Comparison of ENCODE assay signal across 1 cellular context in the genomic region with DNA sequence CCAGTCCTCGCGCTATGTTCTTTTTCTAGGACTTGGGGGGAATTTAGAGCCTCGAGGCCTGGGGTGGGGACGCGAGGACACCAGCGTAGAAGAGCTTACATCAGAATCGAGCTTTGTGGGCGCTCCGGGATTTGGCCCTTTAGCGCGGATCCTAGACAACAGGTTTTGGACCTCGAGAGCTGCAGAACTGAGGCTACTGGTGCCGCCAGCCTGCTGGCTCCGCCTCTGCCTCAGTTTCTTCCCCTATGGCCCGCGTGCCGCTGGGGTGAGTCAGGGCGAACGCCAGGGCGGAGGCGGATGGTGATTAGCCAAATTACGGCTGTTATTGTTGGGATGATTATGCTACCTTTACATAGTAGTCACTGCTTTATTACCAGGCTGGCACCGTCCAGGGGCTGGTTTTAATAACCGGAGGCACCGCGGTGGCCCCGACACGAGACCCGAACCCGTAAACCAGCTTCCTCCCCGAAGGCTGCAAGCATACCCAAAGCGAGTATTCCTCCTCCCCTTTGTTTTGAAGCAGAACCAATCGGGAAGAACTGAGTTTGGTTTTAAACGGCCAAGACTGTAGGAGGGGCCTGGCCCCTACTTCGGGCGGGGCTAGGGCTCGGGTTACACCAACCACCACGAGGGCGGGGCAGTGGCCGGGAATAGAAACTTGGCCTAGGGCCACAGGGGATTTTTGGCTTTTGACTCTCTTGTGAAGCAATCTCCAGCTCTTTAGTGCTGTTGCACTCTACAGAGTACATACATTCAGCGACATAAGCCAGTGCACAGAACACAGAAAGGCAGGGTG.
TF ChIP-seq lines count a peak whose summit lies in the region.

No MANE protein-coding gene starts in this region.

TF ChIP-seq in A549, 52 proteins besides CTCF, POLR2A, EP300 and RAD21 (continued from another document):
- TF ChIP-seq, protein P1, sequence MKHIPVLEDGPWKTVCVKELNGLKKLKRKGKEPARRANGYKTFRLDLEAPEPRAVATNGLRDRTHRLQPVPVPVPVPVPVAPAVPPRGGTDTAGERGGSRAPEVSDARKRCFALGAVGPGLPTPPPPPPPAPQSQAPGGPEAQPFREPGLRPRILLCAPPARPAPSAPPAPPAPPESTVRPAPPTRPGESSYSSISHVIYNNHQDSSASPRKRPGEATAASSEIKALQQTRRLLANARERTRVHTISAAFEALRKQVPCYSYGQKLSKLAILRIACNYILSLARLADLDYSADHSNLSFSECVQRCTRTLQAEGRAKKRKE (CRISPR knock-in tag; IDR thresholded peaks at IDR 0.05; ENCODE audit: low read depth): no peak
- TF ChIP-seq EHMT2 (IDR thresholded peaks at IDR 0.05; ENCODE audit: low read depth) (no peak), FOSB (CRISPR knock-in tag; IDR thresholded peaks at IDR 0.05) (no peak), MYC (IDR thresholded peaks at IDR 0.05; ENCODE audit: borderline replicate concordance, low read length) (no peak; the same call in 1 of the 2 replicates), CHD4 (IDR thresholded peaks at IDR 0.05; ENCODE audit: borderline replicate concordance) (no peak), HOXB13 (CRISPR knock-in tag; IDR thresholded peaks at IDR 0.05; ENCODE audit: low read depth) (peak; percentile 71; the same call in 1 of the 2 replicates), HOXA7 (CRISPR knock-in tag; IDR thresholded peaks at IDR 0.05) (no peak), ZC3H11A (IDR thresholded peaks at IDR 0.05) (no peak), CHD2 (IDR thresholded peaks at IDR 0.05; ENCODE audit: low read length, partially characterized antibody) (no peak), MAZ (IDR thresholded peaks at IDR 0.05; ENCODE audit: borderline replicate concordance, low read depth, low read length) (no peak), FOXS1 (CRISPR knock-in tag; IDR thresholded peaks at IDR 0.05) (no peak), CEBPB (IDR thresholded peaks at IDR 0.05) (peak; percentile 22 to 79; a peak in 3 of 4 replicates), CBX8 (IDR thresholded peaks at IDR 0.05) (no peak), ZFP36 (IDR thresholded peaks at IDR 0.05; ENCODE audit: borderline replicate concordance, partially characterized antibody) (no peak), NPAS2 (CRISPR knock-in tag; IDR thresholded peaks at IDR 0.05; ENCODE audit: borderline replicate concordance) (no peak), EHF (CRISPR knock-in tag; IDR thresholded peaks at IDR 0.05) (no peak), RCOR1 (IDR thresholded peaks at IDR 0.05; ENCODE audit: low read depth, low read length) (no peak), JUN (IDR thresholded peaks at IDR 0.05) (peak in 1 of 2 experiments; percentile 24; a peak in 2 of 5 replicates), BHLHE40 (IDR thresholded peaks at IDR 0.05; ENCODE audit: low read depth, low read length) (no peak), KDM5A (IDR thresholded peaks at IDR 0.05) (no peak), RNF2 (IDR thresholded peaks at IDR 0.05; ENCODE audit: borderline replicate concordance, low read depth) (no peak), POLR2AphosphoS2 (conservative IDR thresholded peaks at IDR 0.05; ENCODE audit: low read length) (no peak), ESRRA (IDR thresholded peaks at IDR 0.05; ENCODE audit: borderline replicate concordance, low read length) (no peak), FOSL2 (IDR thresholded peaks at IDR 0.05) (no peak), FOSL2 (CRISPR knock-in tag; IDR thresholded peaks at IDR 0.05) (peak; percentile 47), CBX2 (IDR thresholded peaks at IDR 0.05; ENCODE audit: borderline replicate concordance, low read depth) (no peak)
- TF ChIP-seq, protein P2, sequence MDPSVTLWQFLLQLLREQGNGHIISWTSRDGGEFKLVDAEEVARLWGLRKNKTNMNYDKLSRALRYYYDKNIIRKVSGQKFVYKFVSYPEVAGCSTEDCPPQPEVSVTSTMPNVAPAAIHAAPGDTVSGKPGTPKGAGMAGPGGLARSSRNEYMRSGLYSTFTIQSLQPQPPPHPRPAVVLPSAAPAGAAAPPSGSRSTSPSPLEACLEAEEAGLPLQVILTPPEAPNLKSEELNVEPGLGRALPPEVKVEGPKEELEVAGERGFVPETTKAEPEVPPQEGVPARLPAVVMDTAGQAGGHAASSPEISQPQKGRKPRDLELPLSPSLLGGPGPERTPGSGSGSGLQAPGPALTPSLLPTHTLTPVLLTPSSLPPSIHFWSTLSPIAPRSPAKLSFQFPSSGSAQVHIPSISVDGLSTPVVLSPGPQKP (IDR thresholded peaks at IDR 0.05; ENCODE audit: low read depth, low read length): no peak
- TF ChIP-seq, protein P3, sequence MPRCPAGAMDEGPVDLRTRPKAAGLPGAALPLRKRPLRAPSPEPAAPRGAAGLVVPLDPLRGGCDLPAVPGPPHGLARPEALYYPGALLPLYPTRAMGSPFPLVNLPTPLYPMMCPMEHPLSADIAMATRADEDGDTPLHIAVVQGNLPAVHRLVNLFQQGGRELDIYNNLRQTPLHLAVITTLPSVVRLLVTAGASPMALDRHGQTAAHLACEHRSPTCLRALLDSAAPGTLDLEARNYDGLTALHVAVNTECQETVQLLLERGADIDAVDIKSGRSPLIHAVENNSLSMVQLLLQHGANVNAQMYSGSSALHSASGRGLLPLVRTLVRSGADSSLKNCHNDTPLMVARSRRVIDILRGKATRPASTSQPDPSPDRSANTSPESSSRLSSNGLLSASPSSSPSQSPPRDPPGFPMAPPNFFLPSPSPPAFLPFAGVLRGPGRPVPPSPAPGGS (IDR thresholded peaks at IDR 0.05): 0 out of 3 replicates have a peak, but pooled peaks have one; percentile 35
- TF ChIP-seq, protein P4, sequence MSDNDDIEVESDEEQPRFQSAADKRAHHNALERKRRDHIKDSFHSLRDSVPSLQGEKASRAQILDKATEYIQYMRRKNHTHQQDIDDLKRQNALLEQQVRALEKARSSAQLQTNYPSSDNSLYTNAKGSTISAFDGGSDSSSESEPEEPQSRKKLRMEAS (IDR thresholded peaks at IDR 0.05): peak; percentile 20; the same call in 1 of the 2 replicates
- TF ChIP-seq, protein P5, sequence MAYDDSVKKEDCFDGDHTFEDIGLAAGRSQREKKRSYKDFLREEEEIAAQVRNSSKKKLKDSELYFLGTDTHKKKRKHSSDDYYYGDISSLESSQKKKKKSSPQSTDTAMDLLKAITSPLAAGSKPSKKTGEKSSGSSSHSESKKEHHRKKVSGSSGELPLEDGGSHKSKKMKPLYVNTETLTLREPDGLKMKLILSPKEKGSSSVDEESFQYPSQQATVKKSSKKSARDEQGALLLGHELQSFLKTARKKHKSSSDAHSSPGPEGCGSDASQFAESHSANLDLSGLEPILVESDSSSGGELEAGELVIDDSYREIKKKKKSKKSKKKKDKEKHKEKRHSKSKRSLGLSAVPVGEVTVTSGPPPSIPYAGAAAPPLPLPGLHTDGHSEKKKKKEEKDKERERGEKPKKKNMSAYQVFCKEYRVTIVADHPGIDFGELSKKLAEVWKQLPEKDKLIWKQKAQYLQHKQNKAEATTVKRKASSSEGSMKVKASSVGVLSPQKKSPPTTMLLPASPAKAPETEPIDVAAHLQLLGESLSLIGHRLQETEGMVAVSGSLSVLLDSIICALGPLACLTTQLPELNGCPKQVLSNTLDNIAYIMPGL (CRISPR knock-in tag; IDR thresholded peaks at IDR 0.05; ENCODE audit: borderline replicate concordance): no peak
